In the genomic region with DNA sequence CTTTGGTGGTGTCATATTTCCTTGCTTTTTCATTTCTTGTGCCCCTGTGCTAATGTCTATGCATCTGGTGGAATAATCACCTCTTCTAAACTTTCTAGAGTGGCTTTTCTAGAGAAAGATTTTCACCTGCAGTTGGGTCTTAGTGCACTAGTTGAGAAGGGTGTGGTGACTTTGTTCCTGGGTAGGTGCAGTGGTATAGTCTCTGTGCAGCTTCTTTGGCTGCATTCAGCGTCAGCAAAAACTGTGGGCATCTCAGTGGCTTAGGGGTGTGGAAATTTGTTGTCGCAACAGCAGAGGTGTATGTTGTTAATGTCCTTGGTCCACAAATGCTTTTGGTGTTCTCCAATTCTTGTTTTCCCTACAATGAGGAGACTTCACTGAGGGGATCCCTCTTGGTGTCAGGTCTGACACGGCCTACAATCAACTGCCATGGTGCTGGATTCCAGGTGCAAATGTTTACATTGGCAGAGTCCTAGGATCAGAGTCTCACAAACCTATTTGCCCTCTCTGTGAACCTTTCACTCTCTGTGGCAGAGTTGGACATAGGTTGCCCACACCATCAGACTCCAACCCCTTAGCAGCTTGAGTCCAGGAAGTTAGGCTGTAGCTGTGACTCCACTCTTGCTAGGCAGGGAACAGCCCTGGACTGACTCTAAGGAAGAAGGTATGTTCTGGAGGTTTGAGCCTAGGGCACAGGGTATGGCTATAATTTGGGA, we compare ENCODE assay signal across 1 cellular context.
TF ChIP-seq lines count a peak whose summit lies in the region.

No MANE protein-coding gene starts in this region.

TF ChIP-seq in IMR-90, 13 proteins besides CTCF, POLR2A, EP300 and RAD21 (continued from another document):
- TF ChIP-seq, protein P1, sequence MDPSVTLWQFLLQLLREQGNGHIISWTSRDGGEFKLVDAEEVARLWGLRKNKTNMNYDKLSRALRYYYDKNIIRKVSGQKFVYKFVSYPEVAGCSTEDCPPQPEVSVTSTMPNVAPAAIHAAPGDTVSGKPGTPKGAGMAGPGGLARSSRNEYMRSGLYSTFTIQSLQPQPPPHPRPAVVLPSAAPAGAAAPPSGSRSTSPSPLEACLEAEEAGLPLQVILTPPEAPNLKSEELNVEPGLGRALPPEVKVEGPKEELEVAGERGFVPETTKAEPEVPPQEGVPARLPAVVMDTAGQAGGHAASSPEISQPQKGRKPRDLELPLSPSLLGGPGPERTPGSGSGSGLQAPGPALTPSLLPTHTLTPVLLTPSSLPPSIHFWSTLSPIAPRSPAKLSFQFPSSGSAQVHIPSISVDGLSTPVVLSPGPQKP (IDR thresholded peaks at IDR 0.05; ENCODE audit: borderline replicate concordance, low read depth, low read length), result no peak
- no peak for TF ChIP-seq NFE2L2 (IDR thresholded peaks at IDR 0.05; ENCODE audit: low read depth, low read length)
- TF ChIP-seq BHLHE40 (IDR thresholded peaks at IDR 0.05; ENCODE audit: low read depth, low read length), result no peak
- TF ChIP-seq MAFK (IDR thresholded peaks at IDR 0.05; ENCODE audit: low read depth, low read length), result no peak
- TF ChIP-seq MXI1 (IDR thresholded peaks at IDR 0.05; ENCODE audit: borderline replicate concordance, low read depth, low read length), result no peak
- TF ChIP-seq RFX5 (IDR thresholded peaks at IDR 0.05; ENCODE audit: low read depth, low read length), result no peak
- TF ChIP-seq MAZ (IDR thresholded peaks at IDR 0.05; ENCODE audit: borderline replicate concordance, low read depth, low read length), result no peak
- TF ChIP-seq FOS (IDR thresholded peaks at IDR 0.05; ENCODE audit: low read depth, low read length), result no peak
- TF ChIP-seq RCOR1 (IDR thresholded peaks at IDR 0.05; ENCODE audit: insufficient replicate concordance, low read length), result no peak
- TF ChIP-seq USF2 (IDR thresholded peaks at IDR 0.05; ENCODE audit: low read depth, low read length), result no peak
- no peak for TF ChIP-seq CHD1 (IDR thresholded peaks at IDR 0.05; ENCODE audit: low read depth, low read length)
- no peak for TF ChIP-seq SMC3 (IDR thresholded peaks at IDR 0.05; ENCODE audit: low read depth, low read length)
